ENCODE assay signal across 21 cellular contexts in the genomic region with DNA sequence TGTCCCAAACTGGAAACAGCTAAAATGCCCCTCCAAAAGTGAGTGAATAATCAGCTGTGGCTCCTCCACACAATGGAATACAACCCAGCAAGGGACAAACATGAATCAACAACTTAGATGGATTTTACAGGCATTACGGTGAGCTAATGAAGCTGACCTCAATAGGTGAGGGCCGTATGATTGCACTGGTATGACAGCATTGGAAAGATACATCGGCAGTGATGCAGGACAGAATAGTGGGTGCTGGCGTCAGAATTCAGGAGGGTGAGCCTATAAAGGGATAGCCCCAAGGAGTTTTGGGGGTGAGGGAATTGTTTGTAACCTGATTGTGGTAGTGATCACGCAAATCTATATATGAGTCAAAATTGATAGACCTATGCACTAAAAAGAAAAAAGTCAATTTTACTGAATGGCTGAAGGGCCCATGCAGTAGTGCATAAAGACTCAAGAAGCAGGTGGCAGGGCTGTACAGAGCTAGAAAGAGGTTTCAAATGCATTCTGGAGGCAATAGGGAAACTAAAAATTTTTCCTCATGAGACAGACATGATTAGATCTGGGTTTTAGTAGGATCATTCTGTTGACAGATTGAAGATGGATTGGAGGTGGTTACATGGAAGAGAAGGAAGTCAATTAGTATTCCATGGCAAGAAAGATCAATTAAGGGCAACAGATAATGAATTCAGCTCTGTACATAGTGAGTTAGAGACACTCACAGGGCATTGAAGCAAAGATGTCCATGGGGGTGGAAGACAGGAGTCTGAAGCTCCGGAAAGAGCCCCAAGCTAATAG.
DNase-seq lines count a peak whose midpoint lies in the region; ATAC-seq and TF ChIP-seq lines count a peak whose summit lies in the region.
"Had no signal": no experiment of that assay in that cellular context is flagged by ENCODE, and none has a peak within 500 bp of the region (broad histone marks: within the 10 kb centered on the region; RNA-seq: fewer than 3 reads in every experiment).

No MANE protein-coding gene starts in this region.

- no peak for TF ChIP-seq CTCF in DND-41 (IDR thresholded peaks at IDR 0.05; ENCODE audit: borderline replicate concordance, extremely low read depth, low read length, poor library complexity, severe bottlenecking)
- no peak for TF ChIP-seq CTCF in hepatocyte (IDR thresholded peaks at IDR 0.05; ENCODE audit: poor library complexity)
- TF ChIP-seq CTCF in esophagus muscularis mucosa (IDR thresholded peaks at IDR 0.05): no peak

- intact Hi-C loops in CD4-positive, alpha-beta memory T cell (cut with micrococcal nuclease): no loop called here
- intact Hi-C loops in esophagus muscularis mucosa (cut with DNase I): no loop called here

- H3K27ac ChIP-seq in DND-41 (ENCODE audit: low read length): peak overlapping the region; percentile 37; the same call in 1 of the 2 replicates
- peak overlapping the region; percentile 6 for H3K27ac ChIP-seq in hepatocyte
- no peak overlapping the region for H3K27ac ChIP-seq in CD4-positive, alpha-beta memory T cell (ENCODE audit: low read depth, low read length)
- no peak overlapping the region for H3K27ac ChIP-seq in esophagus muscularis mucosa (replicated peaks in 1 of 4)
- H3K27ac ChIP-seq: 22Rv1, BLaER1 had no signal

- DNase-seq in DMS53 (lab: John Stamatoyannopoulos, UW) (peak; percentile 19), DMS53 treated with DMSO at 0.1 percent for 48 hours (lab: John Stamatoyannopoulos, UW; ENCODE audit: unreplicated experiment) (no peak), DND-41 (no peak), hepatocyte (ENCODE audit: low spot score) (no peak), esophagus muscularis mucosa (ENCODE audit: extremely low spot score) (no peak)
- DNase-seq in activated naive CD4-positive, alpha-beta T cell treated with anti-CD3 and anti-CD28 coated beads, Interleukin-2, amount 50 U/mL, for 72 hours (ENCODE audit: low spot score in 2 of 2): no peak
- no peak for DNase-seq in activated naive CD4-positive, alpha-beta T cell treated with Interleukin-2 at 50 U/mL for 16 hours
- DNase-seq in CD4-positive, alpha-beta memory T cell: no peak
- DNase-seq: CD8-positive, alpha-beta T cell; COR-L47; DMS79 treated with DMSO at 0.1 percent for 48 hours; EL; GOT3; H7; HFFc6 had no signal

- H3K9me3 Mint-ChIP-seq in activated naive CD4-positive, alpha-beta T cell treated with anti-CD3 and anti-CD28 coated beads, Interleukin-2, amount 50 U/mL, for 72 hours: no peaks in the 10 kb centered on the region
- H3K9me3 Mint-ChIP-seq in CD4-positive, alpha-beta memory T cell: no peaks in the 10 kb centered on the region
- H3K9me3 Mint-ChIP-seq: CD8-positive, alpha-beta T cell; HFFc6 had no signal

- WGBS in hepatocyte (ENCODE audit: low lambda C conversion rate, missing lambda C conversion rate): 90% methylated on average over 6 of the region's 6 CpGs
- 59% methylated on average over 6 of the region's 6 CpGs for WGBS in esophagus muscularis mucosa

- CTCF ChIA-PET in CD4-positive, alpha-beta memory T cell (lab: Charles Lee; ENCODE audit: partially characterized antibody): no interaction called here

- no peak overlapping the region for H3K4me2 ChIP-seq in DND-41 (ENCODE audit: insufficient read depth, low read length)
- no peak overlapping the region for H3K4me2 ChIP-seq in hepatocyte
- H3K4me2 ChIP-seq: A549, BLaER1 had no signal

- no peak overlapping the region for H3K27ac Mint-ChIP-seq in activated naive CD4-positive, alpha-beta T cell treated with anti-CD3 and anti-CD28 coated beads, Interleukin-2, amount 50 U/mL, for 72 hours
- no peak overlapping the region for H3K27ac Mint-ChIP-seq in CD4-positive, alpha-beta memory T cell
- H3K27ac Mint-ChIP-seq: CD8-positive, alpha-beta T cell; HFFc6 had no signal

- POLR2A ChIA-PET in CD4-positive, alpha-beta memory T cell (lab: Charles Lee; ENCODE audit: partially characterized antibody): no interaction called here

- no peak for TF ChIP-seq EP300 in esophagus muscularis mucosa (IDR thresholded peaks at IDR 0.05)

- no peak overlapping the region for H3K9ac ChIP-seq in DND-41 (ENCODE audit: low read depth, low read length)
- H3K9ac ChIP-seq: BLaER1 had no signal

- no peaks in the 10 kb centered on the region for H3K9me2 ChIP-seq in hepatocyte (replicated peaks; ENCODE audit: insufficient read depth)

- H3K9me3 ChIP-seq in DND-41 (ENCODE audit: insufficient read depth, low read length, severe bottlenecking) (no peaks in the 10 kb centered on the region), hepatocyte (ENCODE audit: low read depth) (no peaks in the 10 kb centered on the region), esophagus muscularis mucosa (no peaks in the 10 kb centered on the region)
- H3K9me3 ChIP-seq in CD4-positive, alpha-beta memory T cell (ENCODE audit: control insufficient read depth in 1 of 2, low read length in 2 of 2): no peaks in the 10 kb centered on the region
- H3K9me3 ChIP-seq: A549 had no signal

- H3K27me3 ChIP-seq in DND-41 (ENCODE audit: insufficient read depth, low read length, poor library complexity) (no peaks in the 10 kb centered on the region), hepatocyte (no peaks in the 10 kb centered on the region), esophagus muscularis mucosa (no peaks in the 10 kb centered on the region)
- H3K27me3 ChIP-seq in CD4-positive, alpha-beta memory T cell (ENCODE audit: insufficient read depth, low read length): no peaks in the 10 kb centered on the region
- H3K27me3 ChIP-seq: BLaER1 had no signal

- peaks cover 6 to 11% (median 7%) of the 10 kb centered on the region in 4 donors for H3K4me1 Mint-ChIP-seq in CD4-positive, alpha-beta memory T cell

- peaks cover 78% of the 10 kb centered on the region for H3K79me2 ChIP-seq in DND-41 (ENCODE audit: insufficient read depth, low read length)
- no peaks in the 10 kb centered on the region for H3K79me2 ChIP-seq in hepatocyte

- no peak for TF ChIP-seq POLR2A in esophagus muscularis mucosa (IDR thresholded peaks at IDR 0.05; ENCODE audit: low read depth)

- H3K4me3 ChIP-seq in DND-41 (ENCODE audit: low read depth in 1 of 2, low read length in 2 of 2): no peak overlapping the region
- no peak overlapping the region for H3K4me3 ChIP-seq in hepatocyte
- no peak overlapping the region for H3K4me3 ChIP-seq in CD4-positive, alpha-beta memory T cell (ENCODE audit: low read length in 2 of 2)
- no peak overlapping the region for H3K4me3 ChIP-seq in esophagus muscularis mucosa
- H3K4me3 ChIP-seq: A549, BLaER1, GM12878 had no signal

- H2AFZ ChIP-seq in DND-41 (ENCODE audit: low read depth, low read length) (no peak overlapping the region), hepatocyte (no peak overlapping the region)

- H3K36me3 ChIP-seq in DND-41 (ENCODE audit: insufficient read depth, low read length) (peaks cover 55% of the 10 kb centered on the region), hepatocyte (replicated peaks; ENCODE audit: insufficient read depth, low read depth) (no peaks in the 10 kb centered on the region), esophagus muscularis mucosa (no peaks in the 10 kb centered on the region)
- no peaks in the 10 kb centered on the region for H3K36me3 ChIP-seq in CD4-positive, alpha-beta memory T cell (ENCODE audit: insufficient read depth, low read length)
- H3K36me3 ChIP-seq: BLaER1 had no signal

- peaks cover 23% of the 10 kb centered on the region for H4K20me1 ChIP-seq in DND-41 (ENCODE audit: insufficient read depth, low read length)
- H4K20me1 ChIP-seq in hepatocyte (ENCODE audit: insufficient read depth, poor library complexity, severe bottlenecking): no peaks in the 10 kb centered on the region
- H4K20me1 ChIP-seq: BLaER1 had no signal

- peak; percentile 36 to 62 for ATAC-seq in activated naive CD4-positive, alpha-beta T cell treated with anti-CD3 and anti-CD28 coated beads, Interleukin-2, amount 50 U/mL, for 72 hours
- ATAC-seq in DND-41 (ENCODE audit: insufficient read depth, low read depth): no peak
- ATAC-seq: A549; CD8-positive, alpha-beta T cell; GM12878; HCT116 had no signal

- H3K27me3 Mint-ChIP-seq in CD4-positive, alpha-beta memory T cell: peaks cover 2% of the 10 kb centered on the region in 2 donors

- no peaks in the 10 kb centered on the region for H3K36me3 Mint-ChIP-seq in activated naive CD4-positive, alpha-beta T cell treated with anti-CD3 and anti-CD28 coated beads, Interleukin-2, amount 50 U/mL, for 72 hours
- no peaks in the 10 kb centered on the region for H3K36me3 Mint-ChIP-seq in CD4-positive, alpha-beta memory T cell
- H3K36me3 Mint-ChIP-seq: CD14-positive monocyte; CD8-positive, alpha-beta T cell had no signal

- H3K4me1 ChIP-seq in DND-41 (ENCODE audit: insufficient read depth, low read length): peaks cover 23% of the 10 kb centered on the region
- peaks cover 3% of the 10 kb centered on the region for H3K4me1 ChIP-seq in hepatocyte (ENCODE audit: insufficient read depth)
- H3K4me1 ChIP-seq in CD4-positive, alpha-beta memory T cell (ENCODE audit: insufficient read depth, low read length): peaks cover 8% of the 10 kb centered on the region
- H3K4me1 ChIP-seq in esophagus muscularis mucosa: peaks cover 0 to 8% (median 2%) of the 10 kb centered on the region in 4 donors

- H3K4me3 Mint-ChIP-seq in CD4-positive, alpha-beta memory T cell: no peak overlapping the region
- H3K4me3 Mint-ChIP-seq: CD14-positive monocyte; CD8-positive, alpha-beta T cell; HFFc6 had no signal

Comparison
In these comparisons a context has a peak if more than half of its experiments do, and no peak if none do; other contexts are left out.
1. H3K27ac ChIP-seq: peak in DND-41 (single experiment) and hepatocyte (single experiment); none in CD4-positive, alpha-beta memory T cell (single experiment) and esophagus muscularis mucosa (0 of 4).